Comparison of ENCODE assay signal across 9 cellular contexts in the genomic region with DNA sequence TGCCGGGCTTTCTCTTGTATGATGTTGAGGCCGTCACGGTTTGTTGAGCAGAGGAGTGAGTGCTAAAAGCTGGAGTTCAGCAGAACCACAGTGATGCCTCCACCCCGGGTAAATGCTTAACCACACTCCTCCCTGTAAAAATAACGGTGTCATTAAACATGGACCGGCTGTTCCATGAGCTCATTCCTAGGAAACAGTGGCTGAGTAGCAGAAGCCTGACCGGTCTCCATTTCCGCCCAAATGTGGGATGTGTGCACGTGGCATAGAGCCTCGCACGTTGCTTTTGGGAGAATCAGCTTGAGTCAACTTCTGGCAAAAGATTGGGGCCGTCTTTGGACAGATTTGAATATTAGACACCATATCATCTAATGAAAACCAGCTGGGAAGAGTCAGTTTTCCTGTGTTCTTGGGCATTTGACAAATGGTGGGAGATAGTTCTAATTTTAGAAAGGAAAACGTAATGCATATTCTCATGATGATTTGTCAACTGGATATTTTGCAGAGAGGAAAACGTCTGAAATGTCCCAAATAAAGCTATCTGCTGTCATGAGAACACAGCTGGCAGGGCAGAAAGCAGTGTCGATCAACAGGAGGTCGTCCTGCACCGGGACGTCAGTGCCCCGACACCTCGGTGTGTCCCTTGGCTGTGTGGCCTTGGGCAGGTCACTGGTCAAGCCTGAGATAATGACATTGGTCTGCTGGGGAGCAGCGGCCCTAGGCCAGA. TPM values are rescaled to one million over a fixed set of nuclear protein-coding genes. Genes with fewer than 3 reads are reported as not detected.
DNase-seq lines count a peak whose midpoint lies in the region; ATAC-seq and TF ChIP-seq lines count a peak whose summit lies in the region.
"Had no signal": no experiment of that assay in that cellular context is flagged by ENCODE, and none has a peak within 500 bp of the region (broad histone marks: within the 10 kb centered on the region; RNA-seq: fewer than 3 reads in every experiment).

No MANE protein-coding gene starts in this region.

- H3K36me3 Mint-ChIP-seq in activated T-cell treated with anti-CD3 and anti-CD28 coated beads, Interleukin-2, amount 50 U/mL, for 24 hours (ENCODE audit: low read depth) = no peaks in the 10 kb centered on the region
- H3K36me3 Mint-ChIP-seq in CD8-positive, alpha-beta T cell = no peaks in the 10 kb centered on the region

- no peaks in the 10 kb centered on the region for H3K27me3 Mint-ChIP-seq in activated T-cell treated with anti-CD3 and anti-CD28 coated beads, Interleukin-2, amount 50 U/mL, for 24 hours
- H3K27me3 Mint-ChIP-seq in CD8-positive, alpha-beta T cell (ENCODE audit: low read depth) = no peaks in the 10 kb centered on the region

- no peak overlapping the region for H3K27ac Mint-ChIP-seq in activated T-cell treated with anti-CD3 and anti-CD28 coated beads, Interleukin-2, amount 50 U/mL, for 24 hours
- H3K27ac Mint-ChIP-seq in CD8-positive, alpha-beta T cell = no peak overlapping the region
- H3K27ac Mint-ChIP-seq: dendritic cell treated with granulocyte-macrophage colony-stimulating factor and Interleukin-4, amounts not matched to agents 40 ng/mL and 50 ng/mL, for 4 days had no signal

- TF ChIP-seq CTCF in CD8-positive, alpha-beta T cell (IDR thresholded peaks at IDR 0.05) = no peak

- CTCF ChIA-PET in CD8-positive, alpha-beta T cell (lab: Charles Lee) = interaction anchor here (2.0 to 10.6 kb wide), 4 partner anchors 14 to 98 kb away, joined by 6 to 399 read pairs (median 182); no protein-coding TSS in a partner anchor

- H3K9me3 ChIP-seq in endocrine pancreas (ENCODE audit: control insufficient read depth, low read length) = no peaks in the 10 kb centered on the region
- no peaks in the 10 kb centered on the region for H3K9me3 ChIP-seq in CD8-positive, alpha-beta T cell (ENCODE audit: low read length)

- POLR2A ChIA-PET in CD8-positive, alpha-beta T cell (lab: Charles Lee) = interaction anchor here (1.4 kb wide), 1 partner anchor 25 kb away, joined by 3 read pairs; no protein-coding TSS in a partner anchor

- DNase-seq in DMS153 (lab: John Stamatoyannopoulos, UW) = peak; percentile 91
- DNase-seq in H4 (ENCODE audit: low spot score) = peak; percentile 92
- DNase-seq in NCI-H2196 (lab: John Stamatoyannopoulos, UW; ENCODE audit: unreplicated experiment) = peak; percentile 71
- DNase-seq in non-pigmented ciliary epithelial cell (ENCODE audit: low read depth) = peak; percentile 92
- DNase-seq in activated T-cell treated with anti-CD3 and anti-CD28 coated beads, Interleukin-2, amount 50 U/mL, for 24 hours = no peak
- no peak for DNase-seq in CD8-positive, alpha-beta T cell
- DNase-seq in C1 segment of cervical spinal cord (lab: John Stamatoyannopoulos, UW) = no peak

- no peaks in the 10 kb centered on the region for H3K27me3 ChIP-seq in endocrine pancreas (ENCODE audit: control insufficient read depth, insufficient read depth, low read length)
- H3K27me3 ChIP-seq in CD8-positive, alpha-beta T cell (ENCODE audit: insufficient read depth, low read length) = no peaks in the 10 kb centered on the region

- H3K4me1 ChIP-seq in endocrine pancreas (ENCODE audit: control insufficient read depth, insufficient read depth, low read length) = peaks cover 15% of the 10 kb centered on the region
- H3K4me1 ChIP-seq in CD8-positive, alpha-beta T cell (ENCODE audit: insufficient read depth, low read length) = peaks cover 22% of the 10 kb centered on the region

- H3K36me3 ChIP-seq in endocrine pancreas (ENCODE audit: control insufficient read depth, insufficient read depth, low read length) = no peaks in the 10 kb centered on the region
- no peaks in the 10 kb centered on the region for H3K36me3 ChIP-seq in CD8-positive, alpha-beta T cell (ENCODE audit: insufficient read depth, low read length)

- H3K4me3 ChIP-seq in endocrine pancreas (ENCODE audit: control insufficient read depth, insufficient read depth, low read length) = peak overlapping the region; percentile 57
- no peak overlapping the region for H3K4me3 ChIP-seq in CD8-positive, alpha-beta T cell (ENCODE audit: low read depth, low read length)

- ATAC-seq in CD8-positive, alpha-beta T cell = no peak

- intact Hi-C loops in CD8-positive, alpha-beta T cell (cut with DNase I, micrococcal nuclease) = loop anchor here (5.0 to 10.0 kb wide), 6 partner anchors 38 to 393 kb away; a partner anchor contains a TSS

- H3K9me3 Mint-ChIP-seq in activated T-cell treated with anti-CD3 and anti-CD28 coated beads, Interleukin-2, amount 50 U/mL, for 24 hours = no peaks in the 10 kb centered on the region
- H3K9me3 Mint-ChIP-seq in CD8-positive, alpha-beta T cell = no peaks in the 10 kb centered on the region
- H3K9me3 Mint-ChIP-seq: dendritic cell treated with granulocyte-macrophage colony-stimulating factor and Interleukin-4, amounts not matched to agents 40 ng/mL and 50 ng/mL, for 4 days had no signal

- no peak overlapping the region for H3K4me3 Mint-ChIP-seq in activated T-cell treated with anti-CD3 and anti-CD28 coated beads, Interleukin-2, amount 50 U/mL, for 24 hours
- no peak overlapping the region for H3K4me3 Mint-ChIP-seq in CD8-positive, alpha-beta T cell
- H3K4me3 Mint-ChIP-seq: dendritic cell treated with granulocyte-macrophage colony-stimulating factor and Interleukin-4, amounts not matched to agents 40 ng/mL and 50 ng/mL, for 4 days had no signal

- H3K27ac ChIP-seq in CD8-positive, alpha-beta T cell (ENCODE audit: low read depth, low read length) = no peak overlapping the region

- peaks cover 26% of the 10 kb centered on the region for H3K4me1 Mint-ChIP-seq in activated T-cell treated with anti-CD3 and anti-CD28 coated beads, Interleukin-2, amount 50 U/mL, for 24 hours (ENCODE audit: low read depth)
- H3K4me1 Mint-ChIP-seq in CD8-positive, alpha-beta T cell (ENCODE audit: low read depth) = peaks cover 21% of the 10 kb centered on the region

- no peak overlapping the region for H3K9ac ChIP-seq in endocrine pancreas (ENCODE audit: control insufficient read depth, insufficient read depth, low read length)

RNA-seq across cellular contexts. Expression of a gene that starts 42.4 kb away (rescaled TPM):
- 19.0 and 21.5 TPM in 2 replicates for total RNA-seq in H4 (2014; rRNA removed; shearing (Covaris generic))
- 100 to 1,000 TPM; 127 to 128 TPM for total RNA-seq in CD8-positive, alpha-beta T cell

Comparison
In these comparisons a context has a peak if more than half of its experiments do, and no peak if none do; other contexts are left out.
1. DNase-seq: peak in DMS153 (single experiment), H4 (single experiment), NCI-H2196 (single experiment) and non-pigmented ciliary epithelial cell (single experiment); none in activated T-cell treated with anti-CD3 and anti-CD28 coated beads, Interleukin-2, amount 50 U/mL, for 24 hours (single experiment), CD8-positive, alpha-beta T cell (0 of 7) and C1 segment of cervical spinal cord (0 of 14).